8 cellular contexts compared by ENCODE assay signal in the genomic region with DNA sequence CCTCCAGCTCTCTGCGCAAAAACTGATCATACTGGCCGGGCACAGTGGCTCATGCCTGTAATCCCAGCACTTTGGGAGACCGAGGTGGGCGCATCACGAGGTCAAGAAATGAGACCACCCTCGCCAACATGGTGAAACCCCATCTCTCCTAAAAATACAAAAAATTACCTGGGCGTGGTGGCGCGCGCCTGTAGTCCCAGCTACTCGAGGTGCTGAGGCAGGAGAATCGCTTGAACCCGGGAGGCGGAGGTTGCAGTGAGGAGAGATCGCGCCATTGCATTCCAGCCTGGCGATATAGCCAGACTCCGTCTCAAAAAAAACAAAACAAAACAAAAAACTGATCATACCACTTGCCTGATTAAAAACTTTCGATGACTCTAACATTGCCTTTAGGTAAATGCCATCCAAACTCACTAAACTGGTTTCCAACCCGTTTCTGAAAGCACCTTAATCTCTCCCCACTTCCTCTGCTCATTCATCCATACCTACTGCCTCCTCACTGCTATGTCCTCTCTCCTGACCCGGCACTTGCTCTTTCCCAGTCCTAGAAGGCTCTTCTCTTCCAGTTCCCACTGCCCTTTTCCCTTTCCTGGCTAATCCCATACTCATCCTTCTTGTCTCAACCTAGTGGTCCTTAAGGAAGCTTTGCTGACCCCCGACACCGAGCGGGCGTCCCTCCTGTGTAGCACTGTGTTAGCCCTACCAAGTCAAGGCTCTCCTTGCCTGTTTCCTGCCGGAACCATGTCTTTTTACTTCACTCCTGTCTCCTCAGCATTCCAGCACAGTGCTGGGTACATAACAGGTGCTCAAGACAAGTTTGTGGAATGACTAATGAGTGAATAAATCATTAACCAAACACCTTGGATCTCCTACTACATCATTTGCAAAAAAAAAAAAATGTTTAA. TPM values are rescaled to one million over a fixed set of nuclear protein-coding genes. Genes with fewer than 3 reads are reported as not detected.
DNase-seq lines count a peak whose midpoint lies in the region; ATAC-seq and TF ChIP-seq lines count a peak whose summit lies in the region.

No MANE protein-coding gene starts in this region.

- no peaks in the 10 kb centered on the region for H3K36me3 ChIP-seq in body of pancreas (replicated peaks in 1 of 2; ENCODE audit: insufficient read depth in 1 of 2, low read depth in 2 of 2)
- no peaks in the 10 kb centered on the region for H3K36me3 ChIP-seq in right lobe of liver

- no peaks in the 10 kb centered on the region for H3K27me3 Mint-ChIP-seq in Calu3 (ENCODE audit: unreplicated experiment)
- H3K27me3 Mint-ChIP-seq in glutamatergic neuron (ENCODE audit: unreplicated experiment) = no peaks in the 10 kb centered on the region
- H3K27me3 Mint-ChIP-seq in stimulated activated memory B cell treated with anti-CD40 and anti-IgM and Interleukin-4, amounts not matched to agents 10 μg/mL and 1 μg/mL and 100 μg/mL, for 72 hours = no peaks in the 10 kb centered on the region

- no peak overlapping the region for H3K27ac Mint-ChIP-seq in Calu3 (ENCODE audit: unreplicated experiment)
- H3K27ac Mint-ChIP-seq in glutamatergic neuron (ENCODE audit: unreplicated experiment) = no peak overlapping the region
- no peak overlapping the region for H3K27ac Mint-ChIP-seq in stimulated activated memory B cell treated with anti-CD40 and anti-IgM and Interleukin-4, amounts not matched to agents 10 μg/mL and 1 μg/mL and 100 μg/mL, for 72 hours

- CTCF ChIA-PET in Calu3 (lab: Charles Lee) = interaction anchor here (0.6 to 0.7 kb wide), 2 partner anchors 441 to 958 kb away, joined by 3 to 5 read pairs; no protein-coding TSS in a partner anchor

- no peak for TF ChIP-seq CTCF in Calu3 (IDR thresholded peaks at IDR 0.05; ENCODE audit: unreplicated experiment)
- TF ChIP-seq CTCF in body of pancreas (IDR thresholded peaks at IDR 0.05) = no peak
- no peak for TF ChIP-seq CTCF in right lobe of liver (IDR thresholded peaks at IDR 0.05)
- no peak for TF ChIP-seq CTCF in glutamatergic neuron (IDR thresholded peaks at IDR 0.05; ENCODE audit: partially characterized antibody, unreplicated experiment)

- 27 to 37% methylated on average over 26 of the region's 26 CpGs for WGBS in body of pancreas, 2 donors
- WGBS in right lobe of liver (ENCODE audit: insufficient coverage, low coverage, low lambda C conversion rate, missing lambda C conversion rate) = 83% methylated on average over 18 of the region's 26 CpGs

- H3K9me3 ChIP-seq in body of pancreas (no peaks in the 10 kb centered on the region), right lobe of liver (no peaks in the 10 kb centered on the region)

- intact Hi-C loops in Calu3 (cut with micrococcal nuclease; ENCODE audit: unreplicated experiment) (loop anchor here (10.0 kb wide), 1 partner anchor 381 kb away; the partner anchor contains the start of gene C1GALT1), body of pancreas (cut with DNase I) (no loop called here), right lobe of liver (cut with DNase I) (no loop called here)

- H3K4me3 Mint-ChIP-seq in Calu3 (ENCODE audit: low read depth, unreplicated experiment) = no peak overlapping the region
- H3K4me3 Mint-ChIP-seq in glutamatergic neuron (ENCODE audit: unreplicated experiment) = no peak overlapping the region
- H3K4me3 Mint-ChIP-seq in stimulated activated memory B cell treated with anti-CD40 and anti-IgM and Interleukin-4, amounts not matched to agents 10 μg/mL and 1 μg/mL and 100 μg/mL, for 72 hours = no peak overlapping the region

- H3K9me3 Mint-ChIP-seq in Calu3 (ENCODE audit: low read depth, unreplicated experiment) = no peaks in the 10 kb centered on the region
- peaks cover 5% of the 10 kb centered on the region for H3K9me3 Mint-ChIP-seq in glutamatergic neuron (ENCODE audit: unreplicated experiment)
- H3K9me3 Mint-ChIP-seq in stimulated activated memory B cell treated with anti-CD40 and anti-IgM and Interleukin-4, amounts not matched to agents 10 μg/mL and 1 μg/mL and 100 μg/mL, for 72 hours = no peaks in the 10 kb centered on the region

- no TSS peak for BruUV-seq in Calu3 (replicated peaks; lab: Mats Ljungman, UMichigan)

- H3K36me3 Mint-ChIP-seq in Calu3 (ENCODE audit: insufficient read depth, unreplicated experiment) (peaks cover 16% of the 10 kb centered on the region), glutamatergic neuron (ENCODE audit: unreplicated experiment) (peaks cover 12% of the 10 kb centered on the region)
- H3K36me3 Mint-ChIP-seq in stimulated activated memory B cell treated with anti-CD40 and anti-IgM and Interleukin-4, amounts not matched to agents 10 μg/mL and 1 μg/mL and 100 μg/mL, for 72 hours = peaks cover 14% of the 10 kb centered on the region

- peaks cover 65% of the 10 kb centered on the region for H3K4me1 ChIP-seq in body of pancreas
- peaks cover 0 to 59% (median 10%) of the 10 kb centered on the region in 4 donors for H3K4me1 ChIP-seq in right lobe of liver

- H3K27me3 ChIP-seq in body of pancreas = no peaks in the 10 kb centered on the region
- no peaks in the 10 kb centered on the region for H3K27me3 ChIP-seq in right lobe of liver

- DNase-seq in Calu3 (peak; percentile 62), body of pancreas (peak; percentile 62 to 83 (median 78)), right lobe of liver (peak in 1 of 3 donors; percentile 48), glutamatergic neuron (no peak), NCI-H146 treated with DMSO at 0.1 percent for 48 hours (lab: John Stamatoyannopoulos, UW; ENCODE audit: unreplicated experiment) (no peak)

- TF ChIP-seq POLR2A in body of pancreas (IDR thresholded peaks at IDR 0.05) (peak; percentile 37 to 92 (median 90)), right lobe of liver (IDR thresholded peaks at IDR 0.05) (no peak)

- H3K4me3 ChIP-seq in body of pancreas = peak overlapping the region; percentile 13 to 52
- H3K4me3 ChIP-seq in right lobe of liver = peak overlapping the region; percentile 73 to 77 (median 76)

- peak; percentile 10 for ATAC-seq in GM21381 (IDR thresholded peaks at IDR 0.05; ENCODE audit: unreplicated experiment)
- peak; percentile 22 for ATAC-seq in HG03558 (IDR thresholded peaks at IDR 0.05; ENCODE audit: extremely low read depth, unreplicated experiment)
- peak; percentile 81 for ATAC-seq in body of pancreas
- ATAC-seq in right lobe of liver = peak in 3 of 4 donors; percentile 1 to 27 (median 25)
- ATAC-seq in stimulated activated memory B cell treated with anti-CD40 and anti-IgM and Interleukin-4, amounts not matched to agents 10 μg/mL and 1 μg/mL and 100 μg/mL, for 72 hours = no peak

- H3K4me1 Mint-ChIP-seq in Calu3 (ENCODE audit: low read depth, unreplicated experiment) (peaks cover 27% of the 10 kb centered on the region), glutamatergic neuron (ENCODE audit: low read depth, unreplicated experiment) (peaks cover 11% of the 10 kb centered on the region)
- peaks cover 33% of the 10 kb centered on the region for H3K4me1 Mint-ChIP-seq in stimulated activated memory B cell treated with anti-CD40 and anti-IgM and Interleukin-4, amounts not matched to agents 10 μg/mL and 1 μg/mL and 100 μg/mL, for 72 hours

- H3K27ac ChIP-seq in body of pancreas = peak overlapping the region; percentile 93 to 98 (median 96)
- peak overlapping the region; percentile 86 to 93 (median 90) for H3K27ac ChIP-seq in right lobe of liver

RNA-seq across cellular contexts. Expression of gene MIOS, which starts 0.7 kb away (rescaled TPM):
- 38.2 and 46.5 TPM in 2 replicates for total RNA-seq in Calu3 (2022)
- 10 to 100 TPM; 42.5 to 44.6 TPM for total RNA-seq in body of pancreas
- 10 to 100 TPM; 14.1 to 21.3 (median 18.6) TPM for total RNA-seq in right lobe of liver
- 30.9 TPM for total RNA-seq in glutamatergic neuron (ENCODE audit: unreplicated experiment)

RNA-seq across cellular contexts. Expression of gene COL28A1, which starts 30.3 kb away (rescaled TPM):
- total RNA-seq in Calu3 (2022) (1.3 and 3.2 TPM in 2 replicates), body of pancreas (10 to 100 TPM; 13.8 to 16.9 TPM), right lobe of liver (under 1 TPM in 4 of 6 experiments, not detected in 2; 0.07 to 0.51 (median 0.34) TPM), glutamatergic neuron (ENCODE audit: unreplicated experiment) (0.39 TPM)

Comparison
In these comparisons a context has a peak if more than half of its experiments do, and no peak if none do; other contexts are left out.
1. DNase-seq: peak in Calu3 (single experiment) and body of pancreas (4 of 4); none in glutamatergic neuron (single experiment) and NCI-H146 treated with DMSO at 0.1 percent for 48 hours (single experiment).